Comparison of ENCODE assay signal across 1 cellular context in genomic region chr1:228083871-228084278, GRCh38.
TF ChIP-seq lines count a peak whose summit lies in the region.

No MANE protein-coding gene starts in this region.

TF ChIP-seq in IMR-90, 13 proteins besides CTCF, POLR2A, EP300 and RAD21:
- 0 out of 2 replicates have a peak, but pooled peaks have one; percentile 6 for TF ChIP-seq CEBPB (IDR thresholded peaks at IDR 0.05; ENCODE audit: low read depth, low read length)
- TF ChIP-seq MXI1 (IDR thresholded peaks at IDR 0.05; ENCODE audit: borderline replicate concordance, low read depth, low read length), result peak; percentile 7; the same call in 1 of the 2 replicates
- TF ChIP-seq MAZ (IDR thresholded peaks at IDR 0.05; ENCODE audit: borderline replicate concordance, low read depth, low read length), result no peak
- no peak for TF ChIP-seq MAFK (IDR thresholded peaks at IDR 0.05; ENCODE audit: low read depth, low read length)
